34 cellular contexts compared by ENCODE assay signal in genomic region chr6:163291622-163292021, GRCh38.
DNase-seq lines count a peak whose midpoint lies in the region; ATAC-seq, FAIRE-seq and TF ChIP-seq lines count a peak whose summit lies in the region.
"Had no signal": no experiment of that assay in that cellular context is flagged by ENCODE, and none has a peak within 500 bp of the region (broad histone marks: within the 10 kb centered on the region; RNA-seq: fewer than 3 reads in every experiment).

No MANE protein-coding gene starts in this region.

- no peak for FAIRE-seq in D721Med (lab: Jason Lieb, UNC)
- FAIRE-seq: K562, TTC549 had no signal

- no peaks in the 10 kb centered on the region for H3K27me3 Mint-ChIP-seq in activated T-cell treated with anti-CD3 and anti-CD28 coated beads, Interleukin-2, amount 50 U/mL, for 72 hours (ENCODE audit: low read depth)
- H3K27me3 Mint-ChIP-seq: activated T-cell treated with anti-CD3 and anti-CD28 coated beads, Interleukin-2, amount 50 U/mL, for 24 hours had no signal

- H3K36me3 Mint-ChIP-seq in activated T-cell treated with anti-CD3 and anti-CD28 coated beads, Interleukin-2, amount 50 U/mL, for 72 hours (ENCODE audit: insufficient read depth in 2 of 2): no peaks in the 10 kb centered on the region
- H3K36me3 Mint-ChIP-seq: activated naive CD8-positive, alpha-beta T cell treated with anti-CD3 and anti-CD28 coated beads, Interleukin-2, amount 10 ng/mL, durations not matched to agents 7 days and 5 days; memory B cell had no signal

- TF ChIP-seq CTCF in fibroblast of mammary gland (conservative IDR thresholded peaks at IDR 0.05; ENCODE audit: control insufficient read depth, insufficient read depth, low read depth, low read length): no peak
- TF ChIP-seq CTCF in psoas muscle (IDR thresholded peaks at IDR 0.05): no peak
- no peak for TF ChIP-seq CTCF in D721Med (IDR thresholded peaks at IDR 0.05; ENCODE audit: insufficient read depth, missing control alignments)

- ATAC-seq in psoas muscle: no peak
- ATAC-seq in activated T-cell treated with anti-CD3 and anti-CD28 coated beads, Interleukin-2, amount 50 U/mL, for 72 hours (replicated peaks in 1 of 2): no peak
- ATAC-seq: esophagus mucosa, gastroesophageal sphincter, K562, left cardiac atrium, right cardiac atrium, SK-N-SH treated with all-trans-retinoic acid at 6 μM for 48 hours, T-helper 17 cell had no signal

- H3K4me3 ChIP-seq in fibroblast of mammary gland (ENCODE audit: control insufficient read depth, low read depth, low read length): no peak overlapping the region
- H3K4me3 ChIP-seq in psoas muscle: no peak overlapping the region
- H3K4me3 ChIP-seq: ascending aorta; BLaER1 treated with 17β-estradiol and CSF1 and Interleukin-3, amounts not matched to agents 10 nM and 100 nM; gastroesophageal sphincter; hepatocyte; K562; PC-9 had no signal

- no peak overlapping the region for H3K4me3 Mint-ChIP-seq in activated T-cell treated with anti-CD3 and anti-CD28 coated beads, Interleukin-2, amount 50 U/mL, for 72 hours
- H3K4me3 Mint-ChIP-seq: activated naive CD8-positive, alpha-beta T cell treated with anti-CD3 and anti-CD28 coated beads, Interleukin-2, amount 10 ng/mL, durations not matched to agents 7 days and 5 days; activated T-cell treated with anti-CD3 and anti-CD28 coated beads, Interleukin-2, amount 50 U/mL, for 24 hours; endodermal cell; memory B cell; T-helper 17 cell had no signal

- H3K4me1 ChIP-seq in psoas muscle: peaks cover 33% of the 10 kb centered on the region
- H3K4me1 ChIP-seq: ascending aorta; BLaER1 treated with 17β-estradiol and CSF1 and Interleukin-3, amounts not matched to agents 10 nM and 100 nM; gastroesophageal sphincter; parathyroid adenoma had no signal

- H3K27me3 ChIP-seq in psoas muscle (ENCODE audit: insufficient read depth in 3 of 3, low read length in 2 of 3): no peaks in the 10 kb centered on the region
- H3K27me3 ChIP-seq: ascending aorta; BLaER1 treated with 17β-estradiol and CSF1 and Interleukin-3, amounts not matched to agents 10 nM and 100 nM; gastroesophageal sphincter; hepatocyte had no signal

- no peaks in the 10 kb centered on the region for H3K9me3 Mint-ChIP-seq in activated T-cell treated with anti-CD3 and anti-CD28 coated beads, Interleukin-2, amount 50 U/mL, for 72 hours
- H3K9me3 Mint-ChIP-seq: activated naive CD8-positive, alpha-beta T cell treated with anti-CD3 and anti-CD28 coated beads, Interleukin-2, amount 10 ng/mL, durations not matched to agents 7 days and 5 days; activated T-cell treated with anti-CD3 and anti-CD28 coated beads, Interleukin-2, amount 50 U/mL, for 24 hours; endodermal cell; memory B cell had no signal

- peak overlapping the region; percentile 79 for H3K27ac ChIP-seq in psoas muscle
- H3K27ac ChIP-seq: ascending aorta; BLaER1 treated with 17β-estradiol and CSF1 and Interleukin-3, amounts not matched to agents 10 nM and 100 nM; gastroesophageal sphincter; hepatocyte; parathyroid adenoma; PC-9 had no signal

- no peaks in the 10 kb centered on the region for H3K4me1 Mint-ChIP-seq in activated T-cell treated with anti-CD3 and anti-CD28 coated beads, Interleukin-2, amount 50 U/mL, for 72 hours (ENCODE audit: low read depth)
- H3K4me1 Mint-ChIP-seq: activated naive CD8-positive, alpha-beta T cell treated with anti-CD3 and anti-CD28 coated beads, Interleukin-2, amount 10 ng/mL, durations not matched to agents 7 days and 5 days; endodermal cell; memory B cell had no signal

- peak; percentile 31 for DNase-seq in EL
- peak; percentile 83 for DNase-seq in NCI-H226
- peak; percentile 78 for DNase-seq in fibroblast of mammary gland (ENCODE audit: low read depth)
- DNase-seq in psoas muscle: no peak
- DNase-seq in activated T-cell treated with anti-CD3 and anti-CD28 coated beads, Interleukin-2, amount 50 U/mL, for 72 hours: no peak
- no peak for DNase-seq in D721Med (ENCODE audit: insufficient read length, low spot score)
- no peak for DNase-seq in iPS-NIHi7 (ENCODE audit: extremely low spot score)
- no peak for DNase-seq in stimulated activated CD4-positive, alpha-beta T cell treated with anti-CD3 and anti-CD28 coated beads, Interleukin-2, amount 100 ng/mL, for 24 hours
- DNase-seq: activated gamma-delta T cell; activated naive CD8-positive, alpha-beta T cell treated with anti-CD3 and anti-CD28 coated beads, Interleukin-2, amount 10 ng/mL, durations not matched to agents 7 days and 5 days; activated T-cell treated with anti-CD3 and anti-CD28 coated beads, Interleukin-2, amount 50 U/mL, for 24 hours; DMS153; endodermal cell; left cardiac atrium; NCI-H1092 treated with DMSO at 0.1 percent for 48 hours; NCI-H1694 treated with DMSO at 0.1 percent for 48 hours; NCI-H2171; NCI-H510A treated with DMSO at 0.1 percent for 48 hours; PC-9; Right ventricle myocardium superior; stimulated activated CD4-positive, alpha-beta T cell treated with anti-CD3 and anti-CD28 coated beads, Interleukin-4, amount 100 ng/mL, for 4 hours; T-helper 17 cell; trophoblast cell had no signal

- no peaks in the 10 kb centered on the region for H3K9me3 ChIP-seq in psoas muscle
- H3K9me3 ChIP-seq: ascending aorta; BLaER1 treated with 17β-estradiol and CSF1 and Interleukin-3, amounts not matched to agents 10 nM and 100 nM; gastroesophageal sphincter had no signal

- no peak overlapping the region for H3K27ac Mint-ChIP-seq in activated T-cell treated with anti-CD3 and anti-CD28 coated beads, Interleukin-2, amount 50 U/mL, for 72 hours
- H3K27ac Mint-ChIP-seq: activated naive CD8-positive, alpha-beta T cell treated with anti-CD3 and anti-CD28 coated beads, Interleukin-2, amount 10 ng/mL, durations not matched to agents 7 days and 5 days; activated T-cell treated with anti-CD3 and anti-CD28 coated beads, Interleukin-2, amount 50 U/mL, for 24 hours; endodermal cell; memory B cell; T-helper 17 cell had no signal

- intact Hi-C loops in psoas muscle (cut with DNase I): no loop called here

- H3K36me3 ChIP-seq in psoas muscle (ENCODE audit: insufficient read depth in 1 of 2, low read depth in 1 of 2): no peaks in the 10 kb centered on the region
- H3K36me3 ChIP-seq: ascending aorta; BLaER1 treated with 17β-estradiol and CSF1 and Interleukin-3, amounts not matched to agents 10 nM and 100 nM; gastroesophageal sphincter had no signal

- 75 to 78% (median 76%) methylated on average over 5 of the region's 5 CpGs for WGBS in psoas muscle, 3 donors

Comparison
In these comparisons a context has a peak if more than half of its experiments do, and no peak if none do; other contexts are left out.
1. DNase-seq: peak in EL (single experiment), NCI-H226 (single experiment) and fibroblast of mammary gland (single experiment); none in psoas muscle (0 of 2), activated T-cell treated with anti-CD3 and anti-CD28 coated beads, Interleukin-2, amount 50 U/mL, for 72 hours (0 of 2), D721Med (single experiment), iPS-NIHi7 (single experiment) and stimulated activated CD4-positive, alpha-beta T cell treated with anti-CD3 and anti-CD28 coated beads, Interleukin-2, amount 100 ng/mL, for 24 hours (0 of 2).